Comparison of ENCODE assay signal across 8 cellular contexts in the genomic region with DNA sequence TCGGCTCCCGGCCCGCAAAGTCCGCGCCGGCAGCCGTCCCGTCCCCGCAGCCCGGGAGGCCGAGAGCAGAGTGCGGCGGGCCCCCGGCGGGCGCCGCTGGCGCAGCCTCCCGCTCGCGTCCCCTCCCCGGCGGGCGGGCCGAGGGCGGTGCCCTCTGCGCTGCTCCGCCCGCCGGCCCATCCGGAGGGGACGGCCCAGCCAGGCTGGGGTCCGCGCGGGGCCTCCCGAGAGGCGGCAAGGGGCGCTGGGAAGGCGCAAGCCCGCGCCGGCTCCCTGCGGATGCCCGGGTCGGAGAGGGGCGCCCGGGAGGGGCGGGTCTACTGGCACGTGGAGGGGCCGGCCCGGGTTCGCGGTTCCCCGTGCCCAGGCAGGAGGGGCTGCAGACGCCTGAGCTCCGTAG. TPM values are rescaled to one million over a fixed set of nuclear protein-coding genes. Genes with fewer than 3 reads are reported as not detected.
A peak's percentile ranks its signal among the peaks of the same experiment; 100 is the strongest.
DNase-seq lines count a peak whose midpoint lies in the region; ATAC-seq and TF ChIP-seq lines count a peak whose summit lies in the region.

TSS of gene CLCN2 (minus strand) at position 74 of the 400 bp plus-strand sequence. CDS start 126 bp downstream, outside the sequence.
TSS of gene POLR2H (plus strand) at position 179 of the 400 bp plus-strand sequence. CDS start 1,783 bp downstream, outside the sequence.

- no peaks in the 10 kb centered on the region for H3K27me3 Mint-ChIP-seq in activated T-cell treated with anti-CD3 and anti-CD28 coated beads, Interleukin-2, amount 50 U/mL, for 24 hours
- peaks cover 0 to 3% (median 0%) of the 10 kb centered on the region in 5 donors for H3K27me3 Mint-ChIP-seq in naive thymus-derived CD8-positive, alpha-beta T cell

- H3K4me1 Mint-ChIP-seq in activated T-cell treated with anti-CD3 and anti-CD28 coated beads, Interleukin-2, amount 50 U/mL, for 24 hours (ENCODE audit: low read depth) = peaks cover 25% of the 10 kb centered on the region
- peaks cover 18 to 35% (median 33%) of the 10 kb centered on the region in 4 donors for H3K4me1 Mint-ChIP-seq in naive thymus-derived CD8-positive, alpha-beta T cell

- DNase-seq in NK-92 treated with Interleukin-12 subunit alpha and Interleukin-12 subunit beta, amount 100 ng/mL, for 24 hours (lab: John Stamatoyannopoulos, UW) = peak; percentile 29
- no peak for DNase-seq in NK-92 (lab: John Stamatoyannopoulos, UW; ENCODE audit: unreplicated experiment)
- peak; percentile 77 for DNase-seq in NCI-H345 (lab: John Stamatoyannopoulos, UW)
- no peak for DNase-seq in activated T-cell treated with anti-CD3 and anti-CD28 coated beads, Interleukin-2, amount 50 U/mL, for 24 hours
- peak; percentile 47 to 48 for DNase-seq in fibroblast of lung (ENCODE audit: low read depth in 2 of 2)
- peak in 7 of 10 donors; percentile 18 to 59 (median 42) for DNase-seq in naive thymus-derived CD8-positive, alpha-beta T cell
- DNase-seq in suprapubic skin (ENCODE audit: low spot score in 2 of 2) = peak in 1 of 2 donors; percentile 77

- TF ChIP-seq CTCF in fibroblast of lung (conservative IDR thresholded peaks at IDR 0.05 in 1 of 2, IDR thresholded peaks at IDR 0.05 in 1 of 2; ENCODE audit: low read depth in 1 of 2, low read length in 2 of 2) (no peak), suprapubic skin (IDR thresholded peaks at IDR 0.05) (no peak)

- no peaks in the 10 kb centered on the region for H3K27me3 ChIP-seq in fibroblast of lung (ENCODE audit: control insufficient read depth, insufficient read depth, low read length)
- H3K27me3 ChIP-seq in suprapubic skin = no peaks in the 10 kb centered on the region

- peaks cover 6% of the 10 kb centered on the region for H3K4me1 ChIP-seq in fibroblast of lung (ENCODE audit: control insufficient read depth, extremely low read depth, insufficient read depth, low read length)
- H3K4me1 ChIP-seq in suprapubic skin = peaks cover 38% of the 10 kb centered on the region

- H3K27ac ChIP-seq in fibroblast of lung (ENCODE audit: insufficient read depth, low read length) (peak within 1 kb of the TSS; percentile 97), suprapubic skin (peak within 1 kb of the TSS; percentile 98)

- peaks cover 16% of the 10 kb centered on the region for H3K79me2 ChIP-seq in fibroblast of lung (ENCODE audit: control insufficient read depth, insufficient read depth, low read length)

- no peaks in the 10 kb centered on the region for H4K20me1 ChIP-seq in fibroblast of lung (ENCODE audit: control insufficient read depth, extremely low read depth, insufficient read depth, low read length)

- TF ChIP-seq POLR2A in suprapubic skin (IDR thresholded peaks at IDR 0.05) = peak; percentile 35 to 59

- peak within 1 kb of the TSS; percentile 100 for H3K4me2 ChIP-seq in fibroblast of lung (ENCODE audit: extremely low read depth, insufficient read depth, low read length)

- H3K36me3 ChIP-seq in fibroblast of lung (ENCODE audit: control insufficient read depth, insufficient read depth, low read length) = no peaks in the 10 kb centered on the region
- peaks cover 11% of the 10 kb centered on the region for H3K36me3 ChIP-seq in suprapubic skin

- H3K4me3 ChIP-seq in fibroblast of lung (replicated peaks in 1 of 4; ENCODE audit: control extremely low read depth in 1 of 4, insufficient read depth in 1 of 4, low read depth in 3 of 4, low read length in 4 of 4) = peak within 1 kb of the TSS; percentile 84 to 93 (median 88)
- H3K4me3 ChIP-seq in suprapubic skin = peak within 1 kb of the TSS; percentile 64

- peak within 1 kb of the TSS; percentile 98 for H3K4me3 Mint-ChIP-seq in activated T-cell treated with anti-CD3 and anti-CD28 coated beads, Interleukin-2, amount 50 U/mL, for 24 hours
- peak within 1 kb of the TSS; percentile 91 to 98 (median 97) for H3K4me3 Mint-ChIP-seq in naive thymus-derived CD8-positive, alpha-beta T cell

- peak; percentile 51 for ATAC-seq in HG02759 (IDR thresholded peaks at IDR 0.05; ENCODE audit: unreplicated experiment)
- peak; percentile 19 to 41 for ATAC-seq in naive thymus-derived CD8-positive, alpha-beta T cell

- no peak for TF ChIP-seq EP300 in suprapubic skin (IDR thresholded peaks at IDR 0.05)

- peak within 1 kb of the TSS; percentile 94 for H3K27ac Mint-ChIP-seq in activated T-cell treated with anti-CD3 and anti-CD28 coated beads, Interleukin-2, amount 50 U/mL, for 24 hours
- peak within 1 kb of the TSS; percentile 79 to 97 (median 93) for H3K27ac Mint-ChIP-seq in naive thymus-derived CD8-positive, alpha-beta T cell

- WGBS in suprapubic skin = no CpG with 5 or more reads among the region's 56 CpGs

- H3K9me3 ChIP-seq in fibroblast of lung (ENCODE audit: control insufficient read depth, insufficient read depth, low read depth, low read length) (no peaks in the 10 kb centered on the region), suprapubic skin (no peaks in the 10 kb centered on the region)

- H2AFZ ChIP-seq in fibroblast of lung (ENCODE audit: low read length) = peak within 1 kb of the TSS; percentile 81

- H3K9me3 Mint-ChIP-seq in activated T-cell treated with anti-CD3 and anti-CD28 coated beads, Interleukin-2, amount 50 U/mL, for 24 hours = no peaks in the 10 kb centered on the region
- H3K9me3 Mint-ChIP-seq in naive thymus-derived CD8-positive, alpha-beta T cell = no peaks in the 10 kb centered on the region

- peak within 1 kb of the TSS; percentile 96 for H3K9ac ChIP-seq in fibroblast of lung (ENCODE audit: insufficient read depth, low read length)

- POLR2A ChIA-PET in naive thymus-derived CD8-positive, alpha-beta T cell (lab: Charles Lee) = interaction anchor here (0.5 to 3.2 kb wide), 10 partner anchors 10 to 1576 kb away, joined by 3 to 15 read pairs (median 3); partner anchors contain the start of genes FAM131A, PSMD2 and TRA2B

- H3K36me3 Mint-ChIP-seq in activated T-cell treated with anti-CD3 and anti-CD28 coated beads, Interleukin-2, amount 50 U/mL, for 24 hours (ENCODE audit: low read depth) = peaks cover 42% of the 10 kb centered on the region
- H3K36me3 Mint-ChIP-seq in naive thymus-derived CD8-positive, alpha-beta T cell = peaks cover 0 to 14% (median 0%) of the 10 kb centered on the region in 3 donors

RNA-seq across cellular contexts. Expression of gene CLCN2, which starts in this region (rescaled TPM):
- 1.8 and 3.1 TPM in 2 replicates for total RNA-seq in fibroblast of lung
- polyA plus RNA-seq in fibroblast of lung = 0.93 and 1.7 TPM in 2 replicates
- polyA plus RNA-seq in fibroblast of lung (2012) = 0.92 and 1.9 TPM in 2 replicates
- 1.3 and 5.4 TPM in 2 replicates for polyA minus RNA-seq in fibroblast of lung (ENCODE audit: low replicate concordance)
- total RNA-seq in naive thymus-derived CD8-positive, alpha-beta T cell = 1 to 10 TPM; 5.2 to 6.3 TPM
- polyA plus RNA-seq in naive thymus-derived CD8-positive, alpha-beta T cell = 1 to 10 TPM in 1 of 3 donors, under 1 TPM in 2; 0.12 to 1.1 (median 0.28) TPM
- total RNA-seq in suprapubic skin = 1 to 10 TPM; 2.1 to 7.9 (median 3.5) TPM

RNA-seq across cellular contexts. Expression of gene POLR2H, which starts in this region (rescaled TPM):
- total RNA-seq in fibroblast of lung (59.6 and 62.4 TPM in 2 replicates), suprapubic skin (100 to 1,000 TPM in 1 of 4 donors, 10 to 100 TPM in 3; 42.4 to 116 (median 66.2) TPM)
- 100 and 124 TPM in 2 replicates for polyA plus RNA-seq in fibroblast of lung
- 50.4 and 60.6 TPM in 2 replicates for polyA plus RNA-seq in fibroblast of lung (2012)
- polyA minus RNA-seq in fibroblast of lung (ENCODE audit: low replicate concordance) = 41.5 and 47.6 TPM in 2 replicates
- 10 to 100 TPM; 58.2 to 60.9 TPM for total RNA-seq in naive thymus-derived CD8-positive, alpha-beta T cell
- polyA plus RNA-seq in naive thymus-derived CD8-positive, alpha-beta T cell = 10 to 100 TPM; 58.0 to 81.6 (median 68.0) TPM

Comparison
In these comparisons a context has a peak if more than half of its experiments do, and no peak if none do; other contexts are left out.
1. DNase-seq: peak in NK-92 treated with Interleukin-12 subunit alpha and Interleukin-12 subunit beta, amount 100 ng/mL, for 24 hours (single experiment), NCI-H345 (single experiment), fibroblast of lung (2 of 2) and naive thymus-derived CD8-positive, alpha-beta T cell (7 of 10); none in NK-92 (single experiment) and activated T-cell treated with anti-CD3 and anti-CD28 coated beads, Interleukin-2, amount 50 U/mL, for 24 hours (single experiment).